ENCODE assay signal across 1 cellular context in the genomic region with DNA sequence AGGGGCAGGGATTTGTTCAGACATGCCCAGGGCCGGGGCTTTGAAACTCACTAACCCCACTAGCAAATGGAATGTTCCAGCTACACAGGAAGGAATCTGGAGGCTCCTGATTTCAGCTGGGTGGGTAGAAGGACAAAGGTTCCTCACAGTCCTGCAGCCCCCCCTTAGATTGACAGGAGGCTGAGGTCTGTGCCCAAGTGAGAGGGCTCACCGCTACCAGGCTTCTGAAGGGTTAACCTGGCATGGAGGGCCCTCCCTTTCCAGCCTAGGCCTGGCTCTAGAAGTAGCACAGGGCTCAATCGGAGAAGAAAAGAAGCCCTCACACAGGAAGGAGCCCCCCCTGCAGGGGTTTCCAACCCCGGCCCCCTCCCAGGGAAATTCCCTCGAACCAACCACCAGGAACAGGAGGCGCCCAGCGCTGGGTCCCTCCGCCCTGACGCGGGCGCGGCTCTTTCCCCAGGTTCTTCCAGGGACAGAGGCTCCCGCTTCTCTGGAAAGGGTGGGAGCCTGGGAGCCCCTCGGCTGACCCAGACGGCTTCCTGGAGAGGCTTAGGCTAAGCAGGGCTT.
A peak's percentile ranks its signal among the peaks of the same experiment; 100 is the strongest.
TF ChIP-seq lines count a peak whose summit lies in the region.

No MANE protein-coding gene starts in this region.

TF ChIP-seq in HepG2, 621 proteins besides CTCF, POLR2A, EP300 and RAD21 (continues in another document):
- no peak for TF ChIP-seq MIXL1 (CRISPR knock-in tag; IDR thresholded peaks at IDR 0.05)
- peak; percentile 15; the same call in 1 of the 2 replicates for TF ChIP-seq HNF4A (CRISPR knock-in tag; IDR thresholded peaks at IDR 0.05)
- TF ChIP-seq CREB1 (IDR thresholded peaks at IDR 0.05): no peak
- no peak for TF ChIP-seq CREB1 (CRISPR knock-in tag; IDR thresholded peaks at IDR 0.05)
- TF ChIP-seq ZNF652 (CRISPR knock-in tag; IDR thresholded peaks at IDR 0.05; ENCODE audit: borderline replicate concordance, low read depth): peak; percentile 90
- peak; percentile 18; the same call in 1 of the 2 replicates for TF ChIP-seq HOXA3 (CRISPR knock-in tag; IDR thresholded peaks at IDR 0.05)
- TF ChIP-seq YEATS4 (CRISPR knock-in tag; IDR thresholded peaks at IDR 0.05; ENCODE audit: borderline replicate concordance): no peak
- TF ChIP-seq, protein P1, sequence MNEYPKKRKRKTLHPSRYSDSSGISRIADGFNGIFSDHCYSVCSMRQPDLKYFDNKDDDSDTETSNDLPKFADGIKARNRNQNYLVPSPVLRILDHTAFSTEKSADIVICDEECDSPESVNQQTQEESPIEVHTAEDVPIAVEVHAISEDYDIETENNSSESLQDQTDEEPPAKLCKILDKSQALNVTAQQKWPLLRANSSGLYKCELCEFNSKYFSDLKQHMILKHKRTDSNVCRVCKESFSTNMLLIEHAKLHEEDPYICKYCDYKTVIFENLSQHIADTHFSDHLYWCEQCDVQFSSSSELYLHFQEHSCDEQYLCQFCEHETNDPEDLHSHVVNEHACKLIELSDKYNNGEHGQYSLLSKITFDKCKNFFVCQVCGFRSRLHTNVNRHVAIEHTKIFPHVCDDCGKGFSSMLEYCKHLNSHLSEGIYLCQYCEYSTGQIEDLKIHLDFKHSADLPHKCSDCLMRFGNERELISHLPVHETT (CRISPR knock-in tag; conservative IDR thresholded peaks at IDR 0.05): no peak
- TF ChIP-seq, protein P2, sequence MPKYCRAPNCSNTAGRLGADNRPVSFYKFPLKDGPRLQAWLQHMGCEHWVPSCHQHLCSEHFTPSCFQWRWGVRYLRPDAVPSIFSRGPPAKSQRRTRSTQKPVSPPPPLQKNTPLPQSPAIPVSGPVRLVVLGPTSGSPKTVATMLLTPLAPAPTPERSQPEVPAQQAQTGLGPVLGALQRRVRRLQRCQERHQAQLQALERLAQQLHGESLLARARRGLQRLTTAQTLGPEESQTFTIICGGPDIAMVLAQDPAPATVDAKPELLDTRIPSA (CRISPR knock-in tag; IDR thresholded peaks at IDR 0.05; ENCODE audit: borderline replicate concordance): no peak
- peak; percentile 12; the same call in 1 of the 2 replicates for TF ChIP-seq PHF21A (CRISPR knock-in tag; IDR thresholded peaks at IDR 0.05)
- TF ChIP-seq ZFX (CRISPR knock-in tag; IDR thresholded peaks at IDR 0.05; ENCODE audit: low read depth): peak; percentile 31; the same call in 1 of the 2 replicates
- no peak for TF ChIP-seq KDM2A (CRISPR knock-in tag; IDR thresholded peaks at IDR 0.05; ENCODE audit: borderline replicate concordance, low read depth)
- no peak for TF ChIP-seq THYN1 (CRISPR knock-in tag; IDR thresholded peaks at IDR 0.05; ENCODE audit: borderline replicate concordance, low read depth)
- peak; percentile 77 for TF ChIP-seq SRSF1 (optimal IDR thresholded peaks at IDR 0.05; ENCODE audit: low read depth, low read length)
- TF ChIP-seq, protein P3, sequence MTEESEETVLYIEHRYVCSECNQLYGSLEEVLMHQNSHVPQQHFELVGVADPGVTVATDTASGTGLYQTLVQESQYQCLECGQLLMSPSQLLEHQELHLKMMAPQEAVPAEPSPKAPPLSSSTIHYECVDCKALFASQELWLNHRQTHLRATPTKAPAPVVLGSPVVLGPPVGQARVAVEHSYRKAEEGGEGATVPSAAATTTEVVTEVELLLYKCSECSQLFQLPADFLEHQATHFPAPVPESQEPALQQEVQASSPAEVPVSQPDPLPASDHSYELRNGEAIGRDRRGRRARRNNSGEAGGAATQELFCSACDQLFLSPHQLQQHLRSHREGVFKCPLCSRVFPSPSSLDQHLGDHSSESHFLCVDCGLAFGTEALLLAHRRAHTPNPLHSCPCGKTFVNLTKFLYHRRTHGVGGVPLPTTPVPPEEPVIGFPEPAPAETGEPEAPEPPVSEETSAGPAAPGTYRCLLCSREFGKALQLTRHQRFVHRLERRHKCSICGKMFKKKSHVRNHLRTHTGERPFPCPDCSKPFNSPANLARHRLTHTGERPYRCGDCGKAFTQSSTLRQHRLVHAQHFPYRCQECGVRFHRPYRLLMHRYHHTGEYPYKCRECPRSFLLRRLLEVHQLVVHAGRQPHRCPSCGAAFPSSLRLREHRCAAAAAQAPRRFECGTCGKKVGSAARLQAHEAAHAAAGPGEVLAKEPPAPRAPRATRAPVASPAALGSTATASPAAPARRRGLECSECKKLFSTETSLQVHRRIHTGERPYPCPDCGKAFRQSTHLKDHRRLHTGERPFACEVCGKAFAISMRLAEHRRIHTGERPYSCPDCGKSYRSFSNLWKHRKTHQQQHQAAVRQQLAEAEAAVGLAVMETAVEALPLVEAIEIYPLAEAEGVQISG (CRISPR knock-in tag; IDR thresholded peaks at IDR 0.05): peak; percentile 25; the same call in 1 of the 2 replicates
- TF ChIP-seq, protein P4, sequence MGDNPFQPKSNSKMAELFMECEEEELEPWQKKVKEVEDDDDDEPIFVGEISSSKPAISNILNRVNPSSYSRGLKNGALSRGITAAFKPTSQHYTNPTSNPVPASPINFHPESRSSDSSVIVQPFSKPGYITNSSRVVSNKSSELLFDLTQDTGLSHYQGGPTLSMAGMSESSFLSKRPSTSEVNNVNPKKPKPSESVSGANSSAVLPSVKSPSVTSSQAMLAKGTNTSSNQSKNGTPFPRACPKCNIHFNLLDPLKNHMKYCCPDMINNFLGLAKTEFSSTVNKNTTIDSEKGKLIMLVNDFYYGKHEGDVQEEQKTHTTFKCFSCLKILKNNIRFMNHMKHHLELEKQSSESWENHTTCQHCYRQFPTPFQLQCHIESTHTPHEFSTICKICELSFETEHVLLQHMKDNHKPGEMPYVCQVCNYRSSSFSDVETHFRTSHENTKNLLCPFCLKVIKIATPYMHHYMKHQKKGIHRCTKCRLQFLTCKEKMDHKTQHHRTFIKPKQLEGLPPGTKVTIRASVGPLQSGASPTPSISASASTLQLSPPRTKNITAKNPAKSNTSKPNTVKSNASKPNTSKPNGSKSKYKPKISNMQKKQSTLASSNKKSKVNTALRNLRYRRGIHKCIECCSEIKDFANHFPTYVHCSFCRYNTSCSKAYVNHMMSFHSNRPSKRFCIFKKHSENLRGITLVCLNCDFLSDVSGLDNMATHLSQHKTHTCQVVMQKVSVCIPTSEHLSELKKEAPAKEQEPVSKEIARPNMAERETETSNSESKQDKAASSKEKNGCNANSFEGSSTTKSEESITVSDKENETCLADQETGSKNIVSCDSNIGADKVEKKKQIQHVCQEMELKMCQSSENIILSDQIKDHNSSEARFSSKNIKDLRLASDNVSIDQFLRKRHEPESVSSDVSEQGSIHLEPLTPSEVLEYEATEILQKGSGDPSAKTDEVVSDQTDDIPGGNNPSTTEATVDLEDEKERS (CRISPR knock-in tag; IDR thresholded peaks at IDR 0.05): no peak
- no peak for TF ChIP-seq ERF (CRISPR knock-in tag; IDR thresholded peaks at IDR 0.05)
- TF ChIP-seq, protein P5, sequence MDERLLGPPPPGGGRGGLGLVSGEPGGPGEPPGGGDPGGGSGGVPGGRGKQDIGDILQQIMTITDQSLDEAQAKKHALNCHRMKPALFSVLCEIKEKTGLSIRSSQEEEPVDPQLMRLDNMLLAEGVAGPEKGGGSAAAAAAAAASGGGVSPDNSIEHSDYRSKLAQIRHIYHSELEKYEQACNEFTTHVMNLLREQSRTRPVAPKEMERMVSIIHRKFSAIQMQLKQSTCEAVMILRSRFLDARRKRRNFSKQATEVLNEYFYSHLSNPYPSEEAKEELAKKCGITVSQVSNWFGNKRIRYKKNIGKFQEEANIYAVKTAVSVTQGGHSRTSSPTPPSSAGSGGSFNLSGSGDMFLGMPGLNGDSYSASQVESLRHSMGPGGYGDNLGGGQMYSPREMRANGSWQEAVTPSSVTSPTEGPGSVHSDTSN (CRISPR knock-in tag; IDR thresholded peaks at IDR 0.05): no peak
- TF ChIP-seq ZNF441 (CRISPR knock-in tag; IDR thresholded peaks at IDR 0.05; ENCODE audit: borderline replicate concordance): no peak
- TF ChIP-seq ZNF790 (CRISPR knock-in tag; IDR thresholded peaks at IDR 0.05; ENCODE audit: borderline replicate concordance): no peak
- TF ChIP-seq, protein P6, sequence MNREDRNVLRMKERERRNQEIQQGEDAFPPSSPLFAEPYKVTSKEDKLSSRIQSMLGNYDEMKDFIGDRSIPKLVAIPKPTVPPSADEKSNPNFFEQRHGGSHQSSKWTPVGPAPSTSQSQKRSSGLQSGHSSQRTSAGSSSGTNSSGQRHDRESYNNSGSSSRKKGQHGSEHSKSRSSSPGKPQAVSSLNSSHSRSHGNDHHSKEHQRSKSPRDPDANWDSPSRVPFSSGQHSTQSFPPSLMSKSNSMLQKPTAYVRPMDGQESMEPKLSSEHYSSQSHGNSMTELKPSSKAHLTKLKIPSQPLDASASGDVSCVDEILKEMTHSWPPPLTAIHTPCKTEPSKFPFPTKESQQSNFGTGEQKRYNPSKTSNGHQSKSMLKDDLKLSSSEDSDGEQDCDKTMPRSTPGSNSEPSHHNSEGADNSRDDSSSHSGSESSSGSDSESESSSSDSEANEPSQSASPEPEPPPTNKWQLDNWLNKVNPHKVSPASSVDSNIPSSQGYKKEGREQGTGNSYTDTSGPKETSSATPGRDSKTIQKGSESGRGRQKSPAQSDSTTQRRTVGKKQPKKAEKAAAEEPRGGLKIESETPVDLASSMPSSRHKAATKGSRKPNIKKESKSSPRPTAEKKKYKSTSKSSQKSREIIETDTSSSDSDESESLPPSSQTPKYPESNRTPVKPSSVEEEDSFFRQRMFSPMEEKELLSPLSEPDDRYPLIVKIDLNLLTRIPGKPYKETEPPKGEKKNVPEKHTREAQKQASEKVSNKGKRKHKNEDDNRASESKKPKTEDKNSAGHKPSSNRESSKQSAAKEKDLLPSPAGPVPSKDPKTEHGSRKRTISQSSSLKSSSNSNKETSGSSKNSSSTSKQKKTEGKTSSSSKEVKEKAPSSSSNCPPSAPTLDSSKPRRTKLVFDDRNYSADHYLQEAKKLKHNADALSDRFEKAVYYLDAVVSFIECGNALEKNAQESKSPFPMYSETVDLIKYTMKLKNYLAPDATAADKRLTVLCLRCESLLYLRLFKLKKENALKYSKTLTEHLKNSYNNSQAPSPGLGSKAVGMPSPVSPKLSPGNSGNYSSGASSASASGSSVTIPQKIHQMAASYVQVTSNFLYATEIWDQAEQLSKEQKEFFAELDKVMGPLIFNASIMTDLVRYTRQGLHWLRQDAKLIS (CRISPR knock-in tag; IDR thresholded peaks at IDR 0.05): peak; percentile 58; the same call in 1 of the 2 replicates
- TF ChIP-seq ZFY (CRISPR knock-in tag; IDR thresholded peaks at IDR 0.05): 0 out of 2 replicates have a peak, but pooled peaks have one; percentile 42
- TF ChIP-seq, protein P7, sequence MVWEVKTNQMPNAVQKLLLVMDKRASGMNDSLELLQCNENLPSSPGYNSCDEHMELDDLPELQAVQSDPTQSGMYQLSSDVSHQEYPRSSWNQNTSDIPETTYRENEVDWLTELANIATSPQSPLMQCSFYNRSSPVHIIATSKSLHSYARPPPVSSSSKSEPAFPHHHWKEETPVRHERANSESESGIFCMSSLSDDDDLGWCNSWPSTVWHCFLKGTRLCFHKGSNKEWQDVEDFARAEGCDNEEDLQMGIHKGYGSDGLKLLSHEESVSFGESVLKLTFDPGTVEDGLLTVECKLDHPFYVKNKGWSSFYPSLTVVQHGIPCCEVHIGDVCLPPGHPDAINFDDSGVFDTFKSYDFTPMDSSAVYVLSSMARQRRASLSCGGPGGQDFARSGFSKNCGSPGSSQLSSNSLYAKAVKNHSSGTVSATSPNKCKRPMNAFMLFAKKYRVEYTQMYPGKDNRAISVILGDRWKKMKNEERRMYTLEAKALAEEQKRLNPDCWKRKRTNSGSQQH (CRISPR knock-in tag; IDR thresholded peaks at IDR 0.05; ENCODE audit: low read depth): 0 out of 2 replicates have a peak, but pooled peaks have one; percentile 9
- TF ChIP-seq, protein P8, sequence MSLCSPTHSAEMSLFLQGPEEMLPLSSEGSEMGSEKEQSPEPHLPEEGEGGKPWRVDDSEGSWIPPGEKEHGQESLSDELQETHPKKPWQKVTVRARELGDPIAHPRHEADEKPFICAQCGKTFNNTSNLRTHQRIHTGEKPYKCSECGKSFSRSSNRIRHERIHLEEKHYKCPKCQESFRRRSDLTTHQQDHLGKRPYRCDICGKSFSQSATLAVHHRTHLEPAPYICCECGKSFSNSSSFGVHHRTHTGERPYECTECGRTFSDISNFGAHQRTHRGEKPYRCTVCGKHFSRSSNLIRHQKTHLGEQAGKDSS (CRISPR knock-in tag; IDR thresholded peaks at IDR 0.05; ENCODE audit: borderline replicate concordance, low read depth): no peak
- TF ChIP-seq ZNF501 (CRISPR knock-in tag; IDR thresholded peaks at IDR 0.05): no peak
- no peak for TF ChIP-seq NR2F2 (IDR thresholded peaks at IDR 0.05; ENCODE audit: borderline replicate concordance, low read depth)
- peak; percentile 95 for TF ChIP-seq HNRNPL (IDR thresholded peaks at IDR 0.05; ENCODE audit: low read depth, low read length)
- 0 out of 2 replicates have a peak, but pooled peaks have one; percentile 16 for TF ChIP-seq ZNF768 (CRISPR knock-in tag; IDR thresholded peaks at IDR 0.05)
- TF ChIP-seq ZNF558 (CRISPR knock-in tag; IDR thresholded peaks at IDR 0.05; ENCODE audit: borderline replicate concordance): no peak
- TF ChIP-seq ZNF124 (CRISPR knock-in tag; IDR thresholded peaks at IDR 0.05): no peak
- no peak for TF ChIP-seq KDM5B (CRISPR knock-in tag; IDR thresholded peaks at IDR 0.05; ENCODE audit: borderline replicate concordance)
- no peak for TF ChIP-seq ZNF382 (CRISPR knock-in tag; IDR thresholded peaks at IDR 0.05; ENCODE audit: borderline replicate concordance)
- peak; percentile 8; the same call in 1 of the 2 replicates for TF ChIP-seq RXRB (CRISPR knock-in tag; IDR thresholded peaks at IDR 0.05; ENCODE audit: borderline replicate concordance)
- 0 out of 2 replicates have a peak, but pooled peaks have one; percentile 10 for TF ChIP-seq KDM4B (CRISPR knock-in tag; IDR thresholded peaks at IDR 0.05)
- TF ChIP-seq ZNF850 (CRISPR knock-in tag; conservative IDR thresholded peaks at IDR 0.05): no peak
- peak; percentile 55; the same call in 1 of the 2 replicates for TF ChIP-seq RBFOX2 (IDR thresholded peaks at IDR 0.05; ENCODE audit: low read depth, low read length)
- no peak for TF ChIP-seq RELA (CRISPR knock-in tag; IDR thresholded peaks at IDR 0.05)
- TF ChIP-seq ZNF605 (CRISPR knock-in tag; IDR thresholded peaks at IDR 0.05): no peak
- 0 out of 2 replicates have a peak, but pooled peaks have one; percentile 25 for TF ChIP-seq ATF7-NPFF (CRISPR knock-in tag; IDR thresholded peaks at IDR 0.05; ENCODE audit: low read depth)
- TF ChIP-seq ZSCAN12 (CRISPR knock-in tag; IDR thresholded peaks at IDR 0.05): no peak
- no peak for TF ChIP-seq ATM (IDR thresholded peaks at IDR 0.05; ENCODE audit: borderline replicate concordance)
- TF ChIP-seq, protein P9, sequence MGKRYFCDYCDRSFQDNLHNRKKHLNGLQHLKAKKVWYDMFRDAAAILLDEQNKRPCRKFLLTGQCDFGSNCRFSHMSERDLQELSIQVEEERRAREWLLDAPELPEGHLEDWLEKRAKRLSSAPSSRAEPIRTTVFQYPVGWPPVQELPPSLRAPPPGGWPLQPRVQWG (CRISPR knock-in tag; IDR thresholded peaks at IDR 0.05; ENCODE audit: borderline replicate concordance, low read depth): no peak
- no peak; the same call in 1 of the 2 replicates for TF ChIP-seq ZFP90 (CRISPR knock-in tag; IDR thresholded peaks at IDR 0.05; ENCODE audit: borderline replicate concordance)
- TF ChIP-seq, protein P10, sequence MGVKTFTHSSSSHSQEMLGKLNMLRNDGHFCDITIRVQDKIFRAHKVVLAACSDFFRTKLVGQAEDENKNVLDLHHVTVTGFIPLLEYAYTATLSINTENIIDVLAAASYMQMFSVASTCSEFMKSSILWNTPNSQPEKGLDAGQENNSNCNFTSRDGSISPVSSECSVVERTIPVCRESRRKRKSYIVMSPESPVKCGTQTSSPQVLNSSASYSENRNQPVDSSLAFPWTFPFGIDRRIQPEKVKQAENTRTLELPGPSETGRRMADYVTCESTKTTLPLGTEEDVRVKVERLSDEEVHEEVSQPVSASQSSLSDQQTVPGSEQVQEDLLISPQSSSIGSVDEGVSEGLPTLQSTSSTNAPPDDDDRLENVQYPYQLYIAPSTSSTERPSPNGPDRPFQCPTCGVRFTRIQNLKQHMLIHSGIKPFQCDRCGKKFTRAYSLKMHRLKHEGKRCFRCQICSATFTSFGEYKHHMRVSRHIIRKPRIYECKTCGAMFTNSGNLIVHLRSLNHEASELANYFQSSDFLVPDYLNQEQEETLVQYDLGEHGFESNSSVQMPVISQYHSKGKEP (CRISPR knock-in tag; IDR thresholded peaks at IDR 0.05): no peak
